ENCODE assay signal across 34 cellular contexts in the genomic region with DNA sequence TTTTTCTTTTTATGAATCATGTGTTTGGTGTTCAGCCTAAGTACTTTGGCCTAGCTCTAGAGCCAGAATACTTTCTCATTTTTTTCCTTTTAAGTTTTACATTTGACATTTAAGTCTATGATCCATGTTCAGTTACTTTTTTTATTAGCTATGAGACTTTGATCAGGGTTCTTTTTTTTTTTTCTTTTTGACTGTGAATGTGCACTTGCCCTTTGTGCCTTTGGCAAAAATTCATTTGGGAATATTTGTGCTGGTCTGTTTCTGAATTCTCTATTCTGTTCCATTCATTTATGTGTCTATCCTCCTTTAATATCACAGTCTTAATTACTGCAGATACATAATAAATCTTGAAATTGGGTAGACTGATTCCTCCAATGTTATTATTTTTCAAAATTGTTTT.
DNase-seq lines count a peak whose midpoint lies in the region; ATAC-seq, FAIRE-seq and TF ChIP-seq lines count a peak whose summit lies in the region.
"Had no signal": no experiment of that assay in that cellular context is flagged by ENCODE, and none has a peak within 500 bp of the region (broad histone marks: within the 10 kb centered on the region; RNA-seq: fewer than 3 reads in every experiment).

No MANE protein-coding gene starts in this region.

- no peak overlapping the region for H3K4me2 ChIP-seq in HepG2 (ENCODE audit: low read depth, low read length)
- H3K4me2 ChIP-seq: A549; BLaER1; BLaER1 treated with 17β-estradiol and CSF1 and Interleukin-3, amounts not matched to agents 10 nM and 100 nM had no signal

- TF ChIP-seq POLR2A in HepG2 (IDR thresholded peaks at IDR 0.05; ENCODE audit: insufficient read depth in 1 of 2, low read depth in 2 of 2, low read length in 2 of 2) (no peak), right lobe of liver (IDR thresholded peaks at IDR 0.05) (no peak), heart left ventricle (IDR thresholded peaks at IDR 0.05) (no peak)

- no peak overlapping the region for H3K9ac ChIP-seq in liver (ENCODE audit: low read depth in 1 of 2, low read length in 2 of 2)
- no peak overlapping the region for H3K9ac ChIP-seq in HepG2 (ENCODE audit: insufficient read depth, low read depth, low read length)
- H3K9ac ChIP-seq: BLaER1; BLaER1 treated with 17β-estradiol and CSF1 and Interleukin-3, amounts not matched to agents 10 nM and 100 nM had no signal

- TF ChIP-seq CTCF in liver (IDR thresholded peaks at IDR 0.05; ENCODE audit: low read depth, low read length, missing input control): no peak
- TF ChIP-seq CTCF in HepG2 (CRISPR knock-in tag; IDR thresholded peaks at IDR 0.05): no peak
- no peak for TF ChIP-seq CTCF in D721Med (IDR thresholded peaks at IDR 0.05; ENCODE audit: insufficient read depth, missing control alignments)
- no peak for TF ChIP-seq CTCF in right lobe of liver (IDR thresholded peaks at IDR 0.05)
- no peak for TF ChIP-seq CTCF in heart left ventricle (IDR thresholded peaks at IDR 0.05)

- CTCF ChIA-PET in HepG2 (lab: Yijun Ruan, JAX; ENCODE audit: low intra/inter-chr PET ratio, low total read pairs): no interaction called here

- POLR2A ChIA-PET in HepG2 (lab: Yijun Ruan, JAX): no interaction called here

- H3K79me2 ChIP-seq in HepG2 (ENCODE audit: insufficient read depth, low read length): no peaks in the 10 kb centered on the region

- H3K36me3 ChIP-seq in liver (ENCODE audit: control insufficient read depth in 4 of 4, insufficient read depth in 3 of 4, low read depth in 1 of 4, low read length in 3 of 4) (no peaks in the 10 kb centered on the region), HepG2 (replicated peaks in 1 of 2; ENCODE audit: control insufficient read depth in 1 of 2, insufficient read depth in 2 of 2, low read length in 2 of 2) (no peaks in the 10 kb centered on the region), right lobe of liver (no peaks in the 10 kb centered on the region), heart left ventricle (no peaks in the 10 kb centered on the region)
- H3K36me3 ChIP-seq: BE2C; BLaER1; BLaER1 treated with 17β-estradiol and CSF1 and Interleukin-3, amounts not matched to agents 10 nM and 100 nM had no signal

- H3K4me1 ChIP-seq in liver (ENCODE audit: control insufficient read depth in 4 of 4, insufficient read depth in 4 of 4, low read length in 3 of 4) (peaks cover 0 to 8% (median 0%) of the 10 kb centered on the region in 4 donors), HepG2 (ENCODE audit: insufficient read depth, low read length) (no peaks in the 10 kb centered on the region), right lobe of liver (no peaks in the 10 kb centered on the region), heart left ventricle (no peaks in the 10 kb centered on the region)
- H3K4me1 ChIP-seq: A549; BE2C; BLaER1; BLaER1 treated with 17β-estradiol and CSF1 and Interleukin-3, amounts not matched to agents 10 nM and 100 nM; Caco-2 had no signal

- H2AFZ ChIP-seq in HepG2 (ENCODE audit: low read length): no peak overlapping the region

- no peak overlapping the region for H3K27ac ChIP-seq in liver (ENCODE audit: low read depth in 1 of 2, low read length in 2 of 2)
- H3K27ac ChIP-seq in HepG2 (ENCODE audit: extremely low read length, insufficient read depth, low read length): no peak overlapping the region
- H3K27ac ChIP-seq in right lobe of liver: no peak overlapping the region
- H3K27ac ChIP-seq in heart left ventricle: no peak overlapping the region
- H3K27ac ChIP-seq: 22Rv1; A549; BLaER1; BLaER1 treated with 17β-estradiol and CSF1 and Interleukin-3, amounts not matched to agents 10 nM and 100 nM; C4-2B had no signal

- in situ Hi-C loops in HepG2 (cut with HindIII; ENCODE audit: extremely low pct_ligation_motif_present, low pct_unique_long_range_greater_than_20kb): no loop called here

- DNase-seq in HepG2 (ENCODE audit: low spot score) (no peak), D721Med (ENCODE audit: insufficient read length, low spot score) (no peak), left lobe of liver (ENCODE audit: low spot score) (no peak), right lobe of liver (no peak), heart left ventricle (no peak)
- DNase-seq: 8988T; ACHN; AML-193; BE2C; C1 segment of cervical spinal cord; Caco-2; Calu3; CD4-positive, alpha-beta memory T cell; CD4-positive, alpha-beta T cell; CD4-positive, CD25-positive, alpha-beta regulatory T cell; CD8-positive, alpha-beta memory T cell; CD8-positive, alpha-beta T cell; COR-L47; DMS 273 treated with DMSO at 0.1 percent for 48 hours; DMS153; DMS53; DMS79; DMS79 treated with DMSO at 0.1 percent for 48 hours; DND-41; EL had no signal

- intact Hi-C loops in HepG2 (cut with micrococcal nuclease; ENCODE audit: unreplicated experiment) (no loop called here), right lobe of liver (cut with DNase I) (no loop called here), heart left ventricle (cut with DNase I) (no loop called here)

- TF ChIP-seq RAD21 in liver (IDR thresholded peaks at IDR 0.05) (no peak), HepG2 (CRISPR knock-in tag; IDR thresholded peaks at IDR 0.05) (no peak)

- FAIRE-seq in HepG2 (lab: Jason Lieb, UNC) (no peak), D721Med (lab: Jason Lieb, UNC) (peak; percentile 68)
- FAIRE-seq: A204.1, A549 had no signal

- H3K4me3 ChIP-seq in liver (ENCODE audit: low read depth in 1 of 3, low read length in 3 of 3): no peak overlapping the region
- H3K4me3 ChIP-seq in HepG2 (replicated peaks in 1 of 3; ENCODE audit: insufficient read depth in 1 of 3, low read depth in 2 of 3, low read length in 3 of 3): no peak overlapping the region
- H3K4me3 ChIP-seq in right lobe of liver: no peak overlapping the region
- no peak overlapping the region for H3K4me3 ChIP-seq in heart left ventricle
- H3K4me3 ChIP-seq: A549; BLaER1; BLaER1 treated with 17β-estradiol and CSF1 and Interleukin-3, amounts not matched to agents 10 nM and 100 nM had no signal

- no peaks in the 10 kb centered on the region for H4K20me1 ChIP-seq in HepG2 (ENCODE audit: insufficient read depth, low read length)
- H4K20me1 ChIP-seq: BLaER1; BLaER1 treated with 17β-estradiol and CSF1 and Interleukin-3, amounts not matched to agents 10 nM and 100 nM had no signal

- ATAC-seq in HepG2 (no peak), left lobe of liver (peak; percentile 75), right lobe of liver (peak in 3 of 4 donors; percentile 47 to 57 (median 57)), heart left ventricle (no peak), GM21576 (IDR thresholded peaks at IDR 0.05; ENCODE audit: unreplicated experiment) (no peak), HG02938 (IDR thresholded peaks at IDR 0.05; ENCODE audit: unreplicated experiment) (no peak)
- ATAC-seq: A549; CD8-positive, alpha-beta T cell had no signal

- peaks cover 0 to 3% (median 0%) of the 10 kb centered on the region in 4 donors for H3K9me3 ChIP-seq in liver (ENCODE audit: control insufficient read depth in 4 of 4, low read length in 3 of 4)
- peaks cover 4% of the 10 kb centered on the region for H3K9me3 ChIP-seq in HepG2 (ENCODE audit: low read length)
- no peaks in the 10 kb centered on the region for H3K9me3 ChIP-seq in right lobe of liver
- H3K9me3 ChIP-seq in heart left ventricle: peaks cover 0 to 8% (median 0%) of the 10 kb centered on the region in 12 donors
- H3K9me3 ChIP-seq: BE2C, Caco-2 had no signal

- H3K27me3 ChIP-seq in liver (ENCODE audit: control insufficient read depth in 4 of 4, insufficient read depth in 4 of 4, low read length in 3 of 4) (no peaks in the 10 kb centered on the region), HepG2 (ENCODE audit: control insufficient read depth in 1 of 2, insufficient read depth in 2 of 2, low read length in 2 of 2) (no peaks in the 10 kb centered on the region), right lobe of liver (no peaks in the 10 kb centered on the region), heart left ventricle (peaks cover 0 to 6% (median 0%) of the 10 kb centered on the region in 9 donors)
- H3K27me3 ChIP-seq: BE2C; BLaER1; BLaER1 treated with 17β-estradiol and CSF1 and Interleukin-3, amounts not matched to agents 10 nM and 100 nM had no signal

- TF ChIP-seq EP300 in HepG2 (IDR thresholded peaks at IDR 0.05; ENCODE audit: low read depth in 2 of 2, low read length in 2 of 2) (no peak), HepG2 (CRISPR knock-in tag; IDR thresholded peaks at IDR 0.05; ENCODE audit: borderline replicate concordance) (no peak)

- no TSS peak for BruUV-seq in HepG2 (replicated peaks; lab: Mats Ljungman, UMichigan)

TF ChIP-seq in liver, 16 proteins besides CTCF, POLR2A, EP300 and RAD21 (continues in another document):
- TF ChIP-seq HNF4G (IDR thresholded peaks at IDR 0.05) (peak; percentile 28), EGR1 (IDR thresholded peaks at IDR 0.05; ENCODE audit: low read depth in 2 of 2) (no peak), FOXA2 (IDR thresholded peaks at IDR 0.05) (no peak)
- TF ChIP-seq, protein P1, sequence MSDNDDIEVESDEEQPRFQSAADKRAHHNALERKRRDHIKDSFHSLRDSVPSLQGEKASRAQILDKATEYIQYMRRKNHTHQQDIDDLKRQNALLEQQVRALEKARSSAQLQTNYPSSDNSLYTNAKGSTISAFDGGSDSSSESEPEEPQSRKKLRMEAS (IDR thresholded peaks at IDR 0.05): no peak

TF ChIP-seq in HepG2, 621 proteins besides CTCF, POLR2A, EP300 and RAD21 (continues in another document):
- TF ChIP-seq ZNF232 (CRISPR knock-in tag; IDR thresholded peaks at IDR 0.05; ENCODE audit: borderline replicate concordance): no peak
- no peak for TF ChIP-seq ZNF782 (CRISPR knock-in tag; IDR thresholded peaks at IDR 0.05; ENCODE audit: borderline replicate concordance)
- no peak for TF ChIP-seq YEATS4 (CRISPR knock-in tag; IDR thresholded peaks at IDR 0.05; ENCODE audit: borderline replicate concordance)

Comparison
In these comparisons a context has a peak if more than half of its experiments do, and no peak if none do; other contexts are left out.
1. ATAC-seq: peak in left lobe of liver (single experiment) and right lobe of liver (3 of 4); none in HepG2 (single experiment), heart left ventricle (0 of 4), GM21576 (single experiment) and HG02938 (single experiment).